ENCODE assay signal across 21 cellular contexts in genomic region chr12:82873951-82874350, GRCh38.
DNase-seq lines count a peak whose midpoint lies in the region; TF ChIP-seq lines count a peak whose summit lies in the region.
"Had no signal": no experiment of that assay in that cellular context is flagged by ENCODE, and none has a peak within 500 bp of the region (broad histone marks: within the 10 kb centered on the region; RNA-seq: fewer than 3 reads in every experiment).

No MANE protein-coding gene starts in this region.

- peak in 2 of 3 experiments; percentile 20 to 64 for DNase-seq in NCI-H1417 (lab: John Stamatoyannopoulos, UW)
- DNase-seq in NCI-H1417 treated with DMSO at 0.1 percent for 48 hours (lab: John Stamatoyannopoulos, UW), result no peak
- DNase-seq in NCI-H2227 treated with DMSO at 0.1 percent for 48 hours (lab: John Stamatoyannopoulos, UW), result peak; percentile 37
- peak; percentile 86 for DNase-seq in cerebellar cortex (ENCODE audit: low spot score)
- DNase-seq in retinal pigment epithelial cell (ENCODE audit: low read depth), result peak; percentile 60
- DNase-seq in DMS114 treated with DMSO at 0.1 percent for 48 hours (lab: John Stamatoyannopoulos, UW; ENCODE audit: unreplicated experiment), result no peak
- DNase-seq in DMS53 treated with DMSO at 0.1 percent for 48 hours (lab: John Stamatoyannopoulos, UW; ENCODE audit: unreplicated experiment), result no peak
- no peak for DNase-seq in COR-L47 (lab: John Stamatoyannopoulos, UW)
- DNase-seq: activated CD4-positive, alpha-beta T cell treated with anti-CD3 and anti-CD28 coated beads for 4 hours; activated CD8-positive, alpha-beta memory T cell treated with anti-CD3 and anti-CD28 coated beads for 24 hours; activated gamma-delta T cell; activated naive CD8-positive, alpha-beta T cell treated with anti-CD3 and anti-CD28 coated beads, Interleukin-2, amount 50 U/mL, for 24 hours; activated T-cell treated with anti-CD3 and anti-CD28 coated beads, Interleukin-2, amount 50 U/mL, for 24 hours; effector CD4-positive, alpha-beta T cell; kidney; mucosa of descending colon; NCI-H1105 treated with DMSO at 0.1 percent for 48 hours; PC-3; uterus had no signal

- no peak for TF ChIP-seq CTCF in retinal pigment epithelial cell (conservative IDR thresholded peaks at IDR 0.05; ENCODE audit: low read depth, low read length)

- H3K4me3 ChIP-seq in retinal pigment epithelial cell (ENCODE audit: low read length), result no peak overlapping the region
- H3K4me3 ChIP-seq: lung, mucosa of descending colon, thoracic aorta, uterus had no signal

Comparison
In these comparisons a context has a peak if more than half of its experiments do, and no peak if none do; other contexts are left out.
1. DNase-seq: peak in NCI-H1417 (2 of 3), NCI-H2227 treated with DMSO at 0.1 percent for 48 hours (single experiment), cerebellar cortex (single experiment) and retinal pigment epithelial cell (single experiment); none in NCI-H1417 treated with DMSO at 0.1 percent for 48 hours (single experiment), DMS114 treated with DMSO at 0.1 percent for 48 hours (single experiment), DMS53 treated with DMSO at 0.1 percent for 48 hours (single experiment) and COR-L47 (single experiment).